ENCODE assay signal across 17 cellular contexts in genomic region chr7:19572566-19572965, GRCh38.
DNase-seq lines count a peak whose midpoint lies in the region; ATAC-seq and TF ChIP-seq lines count a peak whose summit lies in the region.
"Had no signal": no experiment of that assay in that cellular context is flagged by ENCODE, and none has a peak within 500 bp of the region (broad histone marks: within the 10 kb centered on the region; RNA-seq: fewer than 3 reads in every experiment).

No MANE protein-coding gene starts in this region.

- H3K27ac ChIP-seq in GM23338 (ENCODE audit: low read depth): no peak overlapping the region
- H3K27ac ChIP-seq: GM23248, PC-9 had no signal

- H3F3A ChIP-seq in GM23338 (replicated peaks; ENCODE audit: low read depth): no peaks in the 10 kb centered on the region

- TF ChIP-seq CTCF in GM23338 (conservative IDR thresholded peaks at IDR 0.05; ENCODE audit: low read depth in 2 of 2) (no peak), astrocyte of the spinal cord (IDR thresholded peaks at IDR 0.05; ENCODE audit: low read depth, low read length) (no peak), fibroblast of the aortic adventitia (IDR thresholded peaks at IDR 0.05; ENCODE audit: insufficient read depth, low read length) (no peak)

- H3K36me3 ChIP-seq in GM23338 (ENCODE audit: insufficient read depth): no peaks in the 10 kb centered on the region

- H3K27me3 Mint-ChIP-seq in GM23338 (ENCODE audit: insufficient read depth, low read depth, poor library complexity): no peaks in the 10 kb centered on the region

- no peaks in the 10 kb centered on the region for H3K9me2 ChIP-seq in GM23338 (ENCODE audit: insufficient read depth)

- H3K79me2 ChIP-seq in GM23338 (replicated peaks; ENCODE audit: insufficient read depth): no peaks in the 10 kb centered on the region

- H3K4me3 ChIP-seq in GM23338 (no peak overlapping the region), astrocyte of the spinal cord (ENCODE audit: low read depth, low read length) (no peak overlapping the region), fibroblast of the aortic adventitia (ENCODE audit: low read depth, low read length) (no peak overlapping the region), skeletal muscle cell (ENCODE audit: low read depth, low read length) (no peak overlapping the region)
- H3K4me3 ChIP-seq: GM12878, GM23248, PC-9 had no signal

- no peak for DNase-seq in GM23338 (ENCODE audit: low spot score)
- peak; percentile 83 for DNase-seq in astrocyte of the spinal cord (ENCODE audit: low read depth, low spot score)
- peak; percentile 6 for DNase-seq in fibroblast of the aortic adventitia (ENCODE audit: low read depth)
- DNase-seq in skeletal muscle cell (ENCODE audit: low read depth): peak; percentile 90
- DNase-seq in T-helper 1 cell: no peak
- no peak for DNase-seq in AG08396 (ENCODE audit: low spot score)
- DNase-seq: C1 segment of cervical spinal cord, DMS79 treated with DMSO at 0.1 percent for 48 hours, GM23248, KBM-7, NCI-H1436, NCI-H2029 treated with DMSO at 0.1 percent for 48 hours, NCI-H2171 treated with DMSO at 0.1 percent for 48 hours, NCI-H774, PC-9 had no signal

- peak overlapping the region; percentile 24 for H3K27ac Mint-ChIP-seq in GM23338

- H3K4me1 Mint-ChIP-seq in GM23338: no peaks in the 10 kb centered on the region

- in situ Hi-C loops in astrocyte of the spinal cord (cut with HindIII; ENCODE audit: low sequenced_read_pairs): no loop called here

- no peaks in the 10 kb centered on the region for H3K27me3 ChIP-seq in GM23338 (ENCODE audit: insufficient read depth)

- no peak overlapping the region for H3K4me3 Mint-ChIP-seq in GM23338

- H3K4me1 ChIP-seq in GM23338 (ENCODE audit: insufficient read depth): no peaks in the 10 kb centered on the region

- no peaks in the 10 kb centered on the region for H3K36me3 Mint-ChIP-seq in GM23338 (ENCODE audit: low read depth)

- H2AFZ ChIP-seq in GM23338: no peak overlapping the region
- H2AFZ ChIP-seq: GM23248, PC-9 had no signal

- no peak overlapping the region for H3K4me2 ChIP-seq in GM23338
- H3K4me2 ChIP-seq: PC-9 had no signal

- ATAC-seq in GM23338 (no peak), GM19395 (IDR thresholded peaks at IDR 0.05; ENCODE audit: unreplicated experiment) (no peak)
- ATAC-seq: GM12878 had no signal

- no peaks in the 10 kb centered on the region for H3K9me3 Mint-ChIP-seq in GM23338

- no peaks in the 10 kb centered on the region for H4K20me1 ChIP-seq in GM23338 (replicated peaks; ENCODE audit: insufficient read depth)

TF ChIP-seq in GM23338, 12 proteins besides CTCF, POLR2A, EP300 and RAD21:
- no peak for TF ChIP-seq NANOG (IDR thresholded peaks at IDR 0.05; ENCODE audit: borderline replicate concordance)
- TF ChIP-seq JUNB (IDR thresholded peaks at IDR 0.05; ENCODE audit: unreplicated experiment): no peak
- no peak for TF ChIP-seq ZNF462 (CRISPR knock-in tag; IDR thresholded peaks at IDR 0.05)
- no peak for TF ChIP-seq ZNF114 (CRISPR knock-in tag; IDR thresholded peaks at IDR 0.05)
- no peak for TF ChIP-seq EZH2 (IDR thresholded peaks at IDR 0.05; ENCODE audit: low read depth, unreplicated experiment)
- no peak for TF ChIP-seq POLR2AphosphoS5 (IDR thresholded peaks at IDR 0.05; ENCODE audit: low read depth)
- no peak for TF ChIP-seq STAT1 (IDR thresholded peaks at IDR 0.05; ENCODE audit: unreplicated experiment)

Comparison
In these comparisons a context has a peak if more than half of its experiments do, and no peak if none do; other contexts are left out.
1. DNase-seq: peak in astrocyte of the spinal cord (single experiment), fibroblast of the aortic adventitia (single experiment) and skeletal muscle cell (single experiment); none in GM23338 (single experiment), T-helper 1 cell (0 of 5) and AG08396 (single experiment).